Comparison of ENCODE assay signal across 8 cellular contexts in genomic region chr17:8162232-8162996, GRCh38. TPM values are rescaled to one million over a fixed set of nuclear protein-coding genes. Genes with fewer than 3 reads are reported as not detected.
A peak's percentile ranks its signal among the peaks of the same experiment; 100 is the strongest.
DNase-seq lines count a peak whose midpoint lies in the region; ATAC-seq and TF ChIP-seq lines count a peak whose summit lies in the region.

TSS of gene VAMP2 (minus strand) at chr17:8162948. CDS start at chr17:8162879, 69 bp downstream.

- H3K27me3 ChIP-seq in mucosa of stomach (ENCODE audit: control insufficient read depth, insufficient read depth, low read length): no peaks in the 10 kb centered on the region

- peak; percentile 58 for TF ChIP-seq POLR2A in erythroblast (IDR thresholded peaks at IDR 0.05; ENCODE audit: low read length)

- peaks cover 59% of the 10 kb centered on the region for H3K4me1 Mint-ChIP-seq in CD14-positive monocyte
- peaks cover 63% of the 10 kb centered on the region for H3K4me1 Mint-ChIP-seq in stimulated activated memory B cell treated with anti-CD40 and anti-IgM and Interleukin-4, amounts not matched to agents 10 μg/mL and 1 μg/mL and 100 μg/mL, for 72 hours

- no peaks in the 10 kb centered on the region for H3K27me3 Mint-ChIP-seq in CD14-positive monocyte (ENCODE audit: low read depth in 3 of 3)
- H3K27me3 Mint-ChIP-seq in stimulated activated memory B cell treated with anti-CD40 and anti-IgM and Interleukin-4, amounts not matched to agents 10 μg/mL and 1 μg/mL and 100 μg/mL, for 72 hours: no peaks in the 10 kb centered on the region

- H3K9me3 Mint-ChIP-seq in CD14-positive monocyte: no peaks in the 10 kb centered on the region
- no peaks in the 10 kb centered on the region for H3K9me3 Mint-ChIP-seq in stimulated activated memory B cell treated with anti-CD40 and anti-IgM and Interleukin-4, amounts not matched to agents 10 μg/mL and 1 μg/mL and 100 μg/mL, for 72 hours

- H3K4me1 ChIP-seq in mucosa of stomach (ENCODE audit: control insufficient read depth, insufficient read depth, low read length): peaks cover 39% of the 10 kb centered on the region

- intact Hi-C loops in CD14-positive monocyte (cut with micrococcal nuclease): loop anchor here in 1 of 2 donors (5.0 kb wide), 1 partner anchor 35 kb away; no protein-coding TSS in a partner anchor

- peak within 1 kb of the TSS; percentile 82 to 88 for H3K4me3 Mint-ChIP-seq in CD14-positive monocyte
- H3K4me3 Mint-ChIP-seq in stimulated activated memory B cell treated with anti-CD40 and anti-IgM and Interleukin-4, amounts not matched to agents 10 μg/mL and 1 μg/mL and 100 μg/mL, for 72 hours: peak within 1 kb of the TSS; percentile 99

- H3K36me3 ChIP-seq in mucosa of stomach (ENCODE audit: control insufficient read depth, insufficient read depth, low read length): peaks cover 8% of the 10 kb centered on the region

- peak within 1 kb of the TSS in 6 of 7 donors; percentile 86 to 98 (median 96) for H3K27ac Mint-ChIP-seq in CD14-positive monocyte
- H3K27ac Mint-ChIP-seq in stimulated activated memory B cell treated with anti-CD40 and anti-IgM and Interleukin-4, amounts not matched to agents 10 μg/mL and 1 μg/mL and 100 μg/mL, for 72 hours: peak within 1 kb of the TSS; percentile 99

- H3K36me3 Mint-ChIP-seq in CD14-positive monocyte: peaks cover 23 to 30% of the 10 kb centered on the region in 2 donors
- H3K36me3 Mint-ChIP-seq in stimulated activated memory B cell treated with anti-CD40 and anti-IgM and Interleukin-4, amounts not matched to agents 10 μg/mL and 1 μg/mL and 100 μg/mL, for 72 hours: peaks cover 24% of the 10 kb centered on the region

- peak within 1 kb of the TSS; percentile 98 for H3K9ac ChIP-seq in mucosa of stomach (ENCODE audit: low read length)

- peak; percentile 79 for DNase-seq in CD14-positive monocyte (ENCODE audit: low spot score)
- DNase-seq in NCI-H82 treated with DMSO at 0.1 percent for 48 hours (lab: John Stamatoyannopoulos, UW; ENCODE audit: unreplicated experiment): peak; percentile 46
- DNase-seq in activated T-cell treated with anti-CD3 and anti-CD28 coated beads for 48 hours (ENCODE audit: low read depth): peak; percentile 81
- peak; percentile 88 to 95 for DNase-seq in erythroblast (lab: John Stamatoyannopoulos, UW)
- no peak for DNase-seq in MV-4-11 (lab: John Stamatoyannopoulos, UW)

- no peak for TF ChIP-seq CTCF in CD14-positive monocyte (IDR thresholded peaks at IDR 0.05)

- ATAC-seq in GM21723 (IDR thresholded peaks at IDR 0.05; ENCODE audit: unreplicated experiment): peak; percentile 36
- peak; percentile 84 for ATAC-seq in stimulated activated memory B cell treated with anti-CD40 and anti-IgM and Interleukin-4, amounts not matched to agents 10 μg/mL and 1 μg/mL and 100 μg/mL, for 72 hours

- no peaks in the 10 kb centered on the region for H3K9me3 ChIP-seq in mucosa of stomach (ENCODE audit: control insufficient read depth, low read length)

- H3K4me3 ChIP-seq in mucosa of stomach (ENCODE audit: low read length): peak within 1 kb of the TSS; percentile 85

RNA-seq across cellular contexts. Expression of gene VAMP2, which starts in this region (rescaled TPM):
- polyA plus RNA-seq in CD14-positive monocyte: 10 to 100 TPM; 10.2 to 14.5 TPM
